Comparison of ENCODE assay signal across 8 cellular contexts in the genomic region with DNA sequence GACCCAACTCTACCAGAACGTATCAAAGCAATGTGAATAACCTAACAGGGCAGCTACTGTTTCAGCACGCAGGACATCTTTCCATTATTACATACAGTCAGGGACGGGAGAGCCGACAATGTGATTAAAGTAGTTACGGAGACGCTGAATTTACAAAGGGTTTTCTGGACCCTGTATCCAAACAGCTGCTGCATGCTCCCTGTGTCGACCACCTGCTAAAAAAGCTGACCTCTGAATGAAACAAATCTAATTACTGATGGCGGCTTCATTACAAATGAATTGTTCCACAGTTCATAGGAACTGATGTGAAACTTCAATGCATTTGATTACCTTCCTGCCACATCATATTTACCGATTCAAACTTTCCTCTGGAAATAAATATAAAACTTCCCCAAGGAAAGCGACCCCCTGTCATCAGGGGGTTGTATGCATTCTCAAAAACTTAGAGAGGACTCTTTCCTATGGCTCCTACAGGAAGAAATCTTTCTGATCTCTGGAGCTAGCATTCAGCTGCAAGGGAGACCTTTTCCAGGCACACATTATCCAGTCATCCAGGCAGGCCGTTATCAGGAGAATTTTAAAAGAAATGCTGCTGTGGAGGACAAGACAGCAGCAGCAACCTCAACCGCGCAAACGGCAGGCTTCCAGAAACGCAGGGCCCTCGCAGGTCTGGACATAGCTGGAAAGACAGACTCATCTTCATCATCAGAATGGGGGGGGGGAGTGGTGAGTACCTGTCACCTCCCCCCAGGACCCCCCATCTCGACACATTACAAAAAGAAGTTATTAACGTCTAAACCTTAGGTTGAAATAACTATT. TPM values are rescaled to one million over a fixed set of nuclear protein-coding genes. Genes with fewer than 3 reads are reported as not detected.
DNase-seq lines count a peak whose midpoint lies in the region; ATAC-seq and TF ChIP-seq lines count a peak whose summit lies in the region.

No MANE protein-coding gene starts in this region.

- no peaks in the 10 kb centered on the region for H3K36me3 Mint-ChIP-seq in immature natural killer cell
- H3K36me3 Mint-ChIP-seq in stimulated activated effector memory CD8-positive, alpha-beta T cell treated with anti-CD3 and anti-CD28 coated beads, Interleukin-12 subunit alpha, Interleukin-12 subunit beta, amount 100 ng/mL, for 72 hours: peaks cover 5% of the 10 kb centered on the region

- DNase-seq in amniotic epithelial cell (ENCODE audit: low read depth) (peak; percentile 71), immature natural killer cell (no peak), activated gamma-delta T cell (lab: John Stamatoyannopoulos, UW) (no peak), NCI-H2107 (lab: John Stamatoyannopoulos, UW) (no peak)
- no peak for DNase-seq in stimulated activated effector memory CD8-positive, alpha-beta T cell treated with anti-CD3 and anti-CD28 coated beads, Interleukin-12 subunit alpha, Interleukin-12 subunit beta, amount 100 ng/mL, for 72 hours (ENCODE audit: low spot score in 2 of 2)

- H3K27me3 Mint-ChIP-seq in immature natural killer cell (ENCODE audit: low read depth in 3 of 3): peaks cover 19 to 32% (median 21%) of the 10 kb centered on the region in 3 donors

- H3K36me3 ChIP-seq in HEK293 (ENCODE audit: control insufficient read depth in 2 of 2, insufficient read depth in 1 of 2, low read length in 2 of 2): peaks cover 0 to 8% of the 10 kb centered on the region in 2 experiments; a peak in 1 of 3 replicates

- peak overlapping the region; percentile 74 for H3K27ac ChIP-seq in HEK293 (ENCODE audit: extremely low read depth, low read depth, low read length)

- ATAC-seq in stimulated activated effector memory CD8-positive, alpha-beta T cell treated with anti-CD3 and anti-CD28 coated beads, Interleukin-12 subunit alpha, Interleukin-12 subunit beta, amount 100 ng/mL, for 72 hours: no peak
- ATAC-seq in HG03280 (IDR thresholded peaks at IDR 0.05; ENCODE audit: unreplicated experiment): no peak
- no peak for ATAC-seq in GM21515 (IDR thresholded peaks at IDR 0.05; ENCODE audit: unreplicated experiment)

- peaks cover 24% of the 10 kb centered on the region for H3K4me1 ChIP-seq in HEK293 (ENCODE audit: control insufficient read depth, insufficient read depth, low read length)

- H3K9me3 Mint-ChIP-seq in immature natural killer cell: no peaks in the 10 kb centered on the region
- H3K9me3 Mint-ChIP-seq in stimulated activated effector memory CD8-positive, alpha-beta T cell treated with anti-CD3 and anti-CD28 coated beads, Interleukin-12 subunit alpha, Interleukin-12 subunit beta, amount 100 ng/mL, for 72 hours: no peaks in the 10 kb centered on the region

- H3K4me1 Mint-ChIP-seq in immature natural killer cell: peaks cover 19 to 25% of the 10 kb centered on the region in 2 donors
- peaks cover 12% of the 10 kb centered on the region for H3K4me1 Mint-ChIP-seq in stimulated activated effector memory CD8-positive, alpha-beta T cell treated with anti-CD3 and anti-CD28 coated beads, Interleukin-12 subunit alpha, Interleukin-12 subunit beta, amount 100 ng/mL, for 72 hours

- CTCF ChIA-PET in HEK293 (lab: Yijun Ruan, JAX): interaction anchor here (0.7 to 1.0 kb wide), 5 partner anchors 85 to 1075 kb away, joined by 3 to 4 read pairs (median 3); no protein-coding TSS in a partner anchor

- H3K4me3 Mint-ChIP-seq in immature natural killer cell: peak overlapping the region; percentile 41 to 67 (median 62)
- peak overlapping the region; percentile 90 for H3K4me3 Mint-ChIP-seq in stimulated activated effector memory CD8-positive, alpha-beta T cell treated with anti-CD3 and anti-CD28 coated beads, Interleukin-12 subunit alpha, Interleukin-12 subunit beta, amount 100 ng/mL, for 72 hours

- TF ChIP-seq CTCF in HEK293 (tag by site-specific recombination; IDR thresholded peaks at IDR 0.05): no peak

- POLR2A ChIA-PET in HEK293 (lab: Yijun Ruan, JAX): interaction anchor here (1.9 to 2.1 kb wide), 2 partner anchors 35 to 60 kb away, joined by 4 to 9 read pairs; a partner anchor contains a TSS

- H3K9me3 ChIP-seq in HEK293 (ENCODE audit: control insufficient read depth, insufficient read depth, low read depth, low read length): no peaks in the 10 kb centered on the region

- H3K4me3 ChIP-seq in HEK293 (ENCODE audit: low read depth, low read length): peak overlapping the region; percentile 87

- H3K27ac Mint-ChIP-seq in immature natural killer cell: no peak overlapping the region
- H3K27ac Mint-ChIP-seq in stimulated activated effector memory CD8-positive, alpha-beta T cell treated with anti-CD3 and anti-CD28 coated beads, Interleukin-12 subunit alpha, Interleukin-12 subunit beta, amount 100 ng/mL, for 72 hours: no peak overlapping the region

TF ChIP-seq in HEK293, 187 proteins besides CTCF, POLR2A, EP300 and RAD21:
- TF ChIP-seq, protein P1, sequence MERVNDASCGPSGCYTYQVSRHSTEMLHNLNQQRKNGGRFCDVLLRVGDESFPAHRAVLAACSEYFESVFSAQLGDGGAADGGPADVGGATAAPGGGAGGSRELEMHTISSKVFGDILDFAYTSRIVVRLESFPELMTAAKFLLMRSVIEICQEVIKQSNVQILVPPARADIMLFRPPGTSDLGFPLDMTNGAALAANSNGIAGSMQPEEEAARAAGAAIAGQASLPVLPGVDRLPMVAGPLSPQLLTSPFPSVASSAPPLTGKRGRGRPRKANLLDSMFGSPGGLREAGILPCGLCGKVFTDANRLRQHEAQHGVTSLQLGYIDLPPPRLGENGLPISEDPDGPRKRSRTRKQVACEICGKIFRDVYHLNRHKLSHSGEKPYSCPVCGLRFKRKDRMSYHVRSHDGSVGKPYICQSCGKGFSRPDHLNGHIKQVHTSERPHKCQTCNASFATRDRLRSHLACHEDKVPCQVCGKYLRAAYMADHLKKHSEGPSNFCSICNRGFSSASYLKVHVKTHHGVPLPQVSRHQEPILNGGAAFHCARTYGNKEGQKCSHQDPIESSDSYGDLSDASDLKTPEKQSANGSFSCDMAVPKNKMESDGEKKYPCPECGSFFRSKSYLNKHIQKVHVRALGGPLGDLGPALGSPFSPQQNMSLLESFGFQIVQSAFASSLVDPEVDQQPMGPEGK (tag by site-specific recombination; IDR thresholded peaks at IDR 0.05): peak; percentile 44
- peak; percentile 25; the same call in 1 of the 2 replicates for TF ChIP-seq ZEB2 (tag by site-specific recombination; IDR thresholded peaks at IDR 0.05)
- TF ChIP-seq ZBTB17 (tag by site-specific recombination; IDR thresholded peaks at IDR 0.05): peak; percentile 39; the same call in 1 of the 2 replicates
- TF ChIP-seq GLIS2 (tag by site-specific recombination; IDR thresholded peaks at IDR 0.05): peak; percentile 51; the same call in 1 of the 2 replicates
- peak; percentile 46 for TF ChIP-seq ZNF600 (tag by site-specific recombination; IDR thresholded peaks at IDR 0.05)
- no peak for TF ChIP-seq ZNF555 (tag by site-specific recombination; conservative IDR thresholded peaks at IDR 0.05)
- TF ChIP-seq, protein P2, sequence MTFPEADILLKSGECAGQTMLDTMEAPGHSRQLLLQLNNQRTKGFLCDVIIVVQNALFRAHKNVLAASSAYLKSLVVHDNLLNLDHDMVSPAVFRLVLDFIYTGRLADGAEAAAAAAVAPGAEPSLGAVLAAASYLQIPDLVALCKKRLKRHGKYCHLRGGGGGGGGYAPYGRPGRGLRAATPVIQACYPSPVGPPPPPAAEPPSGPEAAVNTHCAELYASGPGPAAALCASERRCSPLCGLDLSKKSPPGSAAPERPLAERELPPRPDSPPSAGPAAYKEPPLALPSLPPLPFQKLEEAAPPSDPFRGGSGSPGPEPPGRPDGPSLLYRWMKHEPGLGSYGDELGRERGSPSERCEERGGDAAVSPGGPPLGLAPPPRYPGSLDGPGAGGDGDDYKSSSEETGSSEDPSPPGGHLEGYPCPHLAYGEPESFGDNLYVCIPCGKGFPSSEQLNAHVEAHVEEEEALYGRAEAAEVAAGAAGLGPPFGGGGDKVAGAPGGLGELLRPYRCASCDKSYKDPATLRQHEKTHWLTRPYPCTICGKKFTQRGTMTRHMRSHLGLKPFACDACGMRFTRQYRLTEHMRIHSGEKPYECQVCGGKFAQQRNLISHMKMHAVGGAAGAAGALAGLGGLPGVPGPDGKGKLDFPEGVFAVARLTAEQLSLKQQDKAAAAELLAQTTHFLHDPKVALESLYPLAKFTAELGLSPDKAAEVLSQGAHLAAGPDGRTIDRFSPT (tag by site-specific recombination; IDR thresholded peaks at IDR 0.05): no peak
- 0 out of 2 replicates have a peak, but pooled peaks have one; percentile 18 for TF ChIP-seq ZNF366 (tag by site-specific recombination; conservative IDR thresholded peaks at IDR 0.05)
- no peak for TF ChIP-seq SCRT1 (tag by site-specific recombination; IDR thresholded peaks at IDR 0.05; ENCODE audit: borderline replicate concordance)
- TF ChIP-seq, protein P3, sequence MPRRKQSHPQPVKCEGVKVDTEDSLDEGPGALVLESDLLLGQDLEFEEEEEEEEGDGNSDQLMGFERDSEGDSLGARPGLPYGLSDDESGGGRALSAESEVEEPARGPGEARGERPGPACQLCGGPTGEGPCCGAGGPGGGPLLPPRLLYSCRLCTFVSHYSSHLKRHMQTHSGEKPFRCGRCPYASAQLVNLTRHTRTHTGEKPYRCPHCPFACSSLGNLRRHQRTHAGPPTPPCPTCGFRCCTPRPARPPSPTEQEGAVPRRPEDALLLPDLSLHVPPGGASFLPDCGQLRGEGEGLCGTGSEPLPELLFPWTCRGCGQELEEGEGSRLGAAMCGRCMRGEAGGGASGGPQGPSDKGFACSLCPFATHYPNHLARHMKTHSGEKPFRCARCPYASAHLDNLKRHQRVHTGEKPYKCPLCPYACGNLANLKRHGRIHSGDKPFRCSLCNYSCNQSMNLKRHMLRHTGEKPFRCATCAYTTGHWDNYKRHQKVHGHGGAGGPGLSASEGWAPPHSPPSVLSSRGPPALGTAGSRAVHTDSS (tag by site-specific recombination; IDR thresholded peaks at IDR 0.05): peak; percentile 78

RNA-seq across cellular contexts. Expression of a gene that starts 3.1 kb away (rescaled TPM):
- polyA plus RNA-seq in immature natural killer cell: under 1 TPM in 1 of 3 donors, not detected in 2; 0.17 TPM

RNA-seq across cellular contexts. Expression of a gene that starts 35.6 kb away (rescaled TPM):
- 10 to 100 TPM; 27.0 to 56.7 (median 39.8) TPM for polyA plus RNA-seq in immature natural killer cell
